ENCODE assay signal across 14 cellular contexts in genomic region chr1:147611021-147611426, GRCh38. TPM values are rescaled to one million over a fixed set of nuclear protein-coding genes. Genes with fewer than 3 reads are reported as not detected.
DNase-seq lines count a peak whose midpoint lies in the region; ATAC-seq, FAIRE-seq and TF ChIP-seq lines count a peak whose summit lies in the region.
"Had no signal": no experiment of that assay in that cellular context is flagged by ENCODE, and none has a peak within 500 bp of the region (broad histone marks: within the 10 kb centered on the region; RNA-seq: fewer than 3 reads in every experiment).

No MANE protein-coding gene starts in this region.

- H3K4me1 Mint-ChIP-seq in WTC11, result peaks cover 12% of the 10 kb centered on the region
- peaks cover 5% of the 10 kb centered on the region for H3K4me1 Mint-ChIP-seq in stimulated activated naive CD8-positive, alpha-beta T cell treated with anti-CD3 and anti-CD28 coated beads, Interleukin-15, amount 100 ng/mL, for 72 hours
- H3K4me1 Mint-ChIP-seq: natural killer cell had no signal

- no peaks in the 10 kb centered on the region for H3K27me3 Mint-ChIP-seq in WTC11 (ENCODE audit: low read depth)
- no peaks in the 10 kb centered on the region for H3K27me3 Mint-ChIP-seq in stimulated activated naive CD8-positive, alpha-beta T cell treated with anti-CD3 and anti-CD28 coated beads, Interleukin-15, amount 100 ng/mL, for 72 hours

- TF ChIP-seq CTCF in WTC11 (IDR thresholded peaks at IDR 0.05) (no peak), D721Med (IDR thresholded peaks at IDR 0.05; ENCODE audit: insufficient read depth, missing control alignments) (no peak)

- H3K27ac Mint-ChIP-seq in WTC11, result no peak overlapping the region
- no peak overlapping the region for H3K27ac Mint-ChIP-seq in stimulated activated naive CD8-positive, alpha-beta T cell treated with anti-CD3 and anti-CD28 coated beads, Interleukin-15, amount 100 ng/mL, for 72 hours
- H3K27ac Mint-ChIP-seq: natural killer cell had no signal

- FAIRE-seq in D721Med (lab: Jason Lieb, UNC), result no peak
- FAIRE-seq: bronchial epithelial cell, H54 had no signal

- in situ Hi-C loops in KBM-7 (cut with MboI; ENCODE audit: low pct_unique_long_range_greater_than_20kb, low sequenced_read_pairs), result no loop called here

- no peaks in the 10 kb centered on the region for H3K9me3 Mint-ChIP-seq in WTC11
- H3K9me3 Mint-ChIP-seq in stimulated activated naive CD8-positive, alpha-beta T cell treated with anti-CD3 and anti-CD28 coated beads, Interleukin-15, amount 100 ng/mL, for 72 hours, result no peaks in the 10 kb centered on the region
- H3K9me3 Mint-ChIP-seq: natural killer cell had no signal

- H3K4me3 Mint-ChIP-seq in WTC11, result no peak overlapping the region
- H3K4me3 Mint-ChIP-seq in stimulated activated naive CD8-positive, alpha-beta T cell treated with anti-CD3 and anti-CD28 coated beads, Interleukin-15, amount 100 ng/mL, for 72 hours, result no peak overlapping the region
- H3K4me3 Mint-ChIP-seq: natural killer cell had no signal

- ATAC-seq in GM18870 (IDR thresholded peaks at IDR 0.05; ENCODE audit: unreplicated experiment) (peak; percentile 76), GM21526 (IDR thresholded peaks at IDR 0.05; ENCODE audit: low FRiP score, unreplicated experiment) (peak; percentile 76), HG03095 (IDR thresholded peaks at IDR 0.05; ENCODE audit: unreplicated experiment) (peak; percentile 88), WTC11 (peak; percentile 30; the same call in 1 of the 2 replicates)
- no peak for ATAC-seq in stimulated activated naive CD8-positive, alpha-beta T cell treated with anti-CD3 and anti-CD28 coated beads, Interleukin-15, amount 100 ng/mL, for 72 hours
- ATAC-seq: esophagus mucosa, natural killer cell had no signal

- no peak for DNase-seq in WTC11 (ENCODE audit: low spot score)
- DNase-seq in stimulated activated naive CD8-positive, alpha-beta T cell treated with anti-CD3 and anti-CD28 coated beads, Interleukin-15, amount 100 ng/mL, for 72 hours, result no peak
- DNase-seq in D721Med (ENCODE audit: insufficient read length, low spot score), result no peak
- DNase-seq in retina, result no peak
- DNase-seq in KBM-7, result no peak
- DNase-seq: Karpas-422, natural killer cell, substantia nigra had no signal

- CTCF ChIA-PET in WTC11 (lab: Charles Lee), result interaction anchor here (0.8 to 1.8 kb wide), 6 partner anchors 16 to 282 kb away, joined by 3 to 7 read pairs (median 4); no protein-coding TSS in a partner anchor

- POLR2A ChIA-PET in WTC11 (lab: Charles Lee), result interaction anchor here (2.0 kb wide), 1 partner anchor 12 kb away, joined by 7 read pairs; no protein-coding TSS in a partner anchor

- peaks cover 65% of the 10 kb centered on the region for H3K36me3 Mint-ChIP-seq in WTC11

TF ChIP-seq in WTC11, 78 proteins besides CTCF, POLR2A, EP300 and RAD21 (continues in another document):
- TF ChIP-seq OVOL2 (CRISPR knock-in tag; IDR thresholded peaks at IDR 0.05; ENCODE audit: borderline replicate concordance), result no peak
- TF ChIP-seq, protein P1, sequence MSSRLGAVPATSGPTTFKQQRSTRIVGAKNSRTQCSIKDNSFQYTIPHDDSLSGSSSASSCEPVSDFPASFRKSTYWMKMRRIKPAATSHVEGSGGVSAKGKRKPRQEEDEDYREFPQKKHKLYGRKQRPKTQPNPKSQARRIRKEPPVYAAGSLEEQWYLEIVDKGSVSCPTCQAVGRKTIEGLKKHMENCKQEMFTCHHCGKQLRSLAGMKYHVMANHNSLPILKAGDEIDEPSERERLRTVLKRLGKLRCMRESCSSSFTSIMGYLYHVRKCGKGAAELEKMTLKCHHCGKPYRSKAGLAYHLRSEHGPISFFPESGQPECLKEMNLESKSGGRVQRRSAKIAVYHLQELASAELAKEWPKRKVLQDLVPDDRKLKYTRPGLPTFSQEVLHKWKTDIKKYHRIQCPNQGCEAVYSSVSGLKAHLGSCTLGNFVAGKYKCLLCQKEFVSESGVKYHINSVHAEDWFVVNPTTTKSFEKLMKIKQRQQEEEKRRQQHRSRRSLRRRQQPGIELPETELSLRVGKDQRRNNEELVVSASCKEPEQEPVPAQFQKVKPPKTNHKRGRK (CRISPR knock-in tag; IDR thresholded peaks at IDR 0.05; ENCODE audit: borderline replicate concordance), result no peak
- TF ChIP-seq NFE2L1 (CRISPR knock-in tag; IDR thresholded peaks at IDR 0.05), result no peak
- TF ChIP-seq NR1H2 (CRISPR knock-in tag; IDR thresholded peaks at IDR 0.05), result no peak
- no peak for TF ChIP-seq ZNF532 (CRISPR knock-in tag; IDR thresholded peaks at IDR 0.05; ENCODE audit: borderline replicate concordance)
- no peak for TF ChIP-seq IRF2 (CRISPR knock-in tag; IDR thresholded peaks at IDR 0.05; ENCODE audit: borderline replicate concordance, low read depth)
- TF ChIP-seq ZNF425 (CRISPR knock-in tag; conservative IDR thresholded peaks at IDR 0.05), result no peak
- TF ChIP-seq, protein P2, sequence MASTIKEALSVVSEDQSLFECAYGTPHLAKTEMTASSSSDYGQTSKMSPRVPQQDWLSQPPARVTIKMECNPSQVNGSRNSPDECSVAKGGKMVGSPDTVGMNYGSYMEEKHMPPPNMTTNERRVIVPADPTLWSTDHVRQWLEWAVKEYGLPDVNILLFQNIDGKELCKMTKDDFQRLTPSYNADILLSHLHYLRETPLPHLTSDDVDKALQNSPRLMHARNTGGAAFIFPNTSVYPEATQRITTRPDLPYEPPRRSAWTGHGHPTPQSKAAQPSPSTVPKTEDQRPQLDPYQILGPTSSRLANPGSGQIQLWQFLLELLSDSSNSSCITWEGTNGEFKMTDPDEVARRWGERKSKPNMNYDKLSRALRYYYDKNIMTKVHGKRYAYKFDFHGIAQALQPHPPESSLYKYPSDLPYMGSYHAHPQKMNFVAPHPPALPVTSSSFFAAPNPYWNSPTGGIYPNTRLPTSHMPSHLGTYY (CRISPR knock-in tag; IDR thresholded peaks at IDR 0.05), result no peak
- no peak for TF ChIP-seq NFYB (CRISPR knock-in tag; conservative IDR thresholded peaks at IDR 0.05; ENCODE audit: low read depth)
- TF ChIP-seq SMAD4 (CRISPR knock-in tag; IDR thresholded peaks at IDR 0.05), result no peak
- no peak for TF ChIP-seq ZNF317 (CRISPR knock-in tag; IDR thresholded peaks at IDR 0.05; ENCODE audit: borderline replicate concordance, low read depth)
- no peak for TF ChIP-seq TCF7 (CRISPR knock-in tag; IDR thresholded peaks at IDR 0.05; ENCODE audit: low read depth)
- no peak for TF ChIP-seq MYBL2 (CRISPR knock-in tag; IDR thresholded peaks at IDR 0.05)
- no peak for TF ChIP-seq NR3C1 (CRISPR knock-in tag; conservative IDR thresholded peaks at IDR 0.05; ENCODE audit: low read depth)
- TF ChIP-seq JAZF1 (CRISPR knock-in tag; IDR thresholded peaks at IDR 0.05), result no peak
- TF ChIP-seq ZNF121 (CRISPR knock-in tag; IDR thresholded peaks at IDR 0.05), result no peak

RNA-seq across cellular contexts. Expression of gene ACP6, which starts 59.3 kb away (rescaled TPM):
- 31.5 to 35.6 TPM (median 33.3 TPM) in 3 replicates for total RNA-seq in WTC11 (2021)
